Comparison of ENCODE assay signal across 39 cellular contexts in the genomic region with DNA sequence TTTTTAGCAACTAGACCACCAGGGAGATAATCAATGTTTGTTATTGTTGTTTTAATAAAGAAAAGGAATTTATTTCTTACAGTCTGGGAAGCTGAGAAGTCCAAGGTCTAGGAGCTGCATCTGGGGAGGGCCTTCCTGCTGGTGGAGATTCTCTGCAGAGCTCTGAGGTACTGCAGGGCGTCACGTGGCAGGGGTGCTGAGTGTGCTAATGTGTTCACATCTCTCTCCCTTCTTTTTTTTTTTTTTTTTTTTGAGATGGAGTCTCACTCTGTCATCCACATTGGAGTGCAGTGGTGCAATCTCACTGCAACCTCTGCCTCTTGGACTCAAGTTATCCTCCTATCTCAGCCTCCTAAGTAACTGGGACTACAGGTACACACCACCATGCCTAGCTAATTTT.
"Had no signal": no experiment of that assay in that cellular context is flagged by ENCODE, and none has a peak within 500 bp of the region (broad histone marks: within the 10 kb centered on the region; RNA-seq: fewer than 3 reads in every experiment).

No MANE protein-coding gene starts in this region.

- H3K36me3 ChIP-seq: adrenal gland, ascending aorta, brain microvascular endothelial cell, breast epithelium, cardiac muscle cell had no signal

- H3K4me3 Mint-ChIP-seq: activated naive CD4-positive, alpha-beta T cell treated with anti-CD3 and anti-CD28 coated beads for 36 hours; activated naive CD4-positive, alpha-beta T cell treated with anti-CD3 and anti-CD28 coated beads, Interleukin-2, amount 10 ng/mL, durations not matched to agents 7 days and 5 days; activated naive CD4-positive, alpha-beta T cell treated with anti-CD3 and anti-CD28 coated beads, Interleukin-2, amount 50 U/mL, for 24 hours; activated naive CD8-positive, alpha-beta T cell; activated naive CD8-positive, alpha-beta T cell treated with anti-CD3 and anti-CD28 coated beads for 36 hours; activated naive CD8-positive, alpha-beta T cell treated with anti-CD3 and anti-CD28 coated beads, Interleukin-2, amount 10 ng/mL, durations not matched to agents 7 days and 5 days; activated naive CD8-positive, alpha-beta T cell treated with anti-CD3 and anti-CD28 coated beads, Interleukin-2, amount 50 U/mL, for 24 hours; activated T-cell treated with anti-CD3 and anti-CD28 coated beads, Interleukin-2, amount 50 U/mL, for 24 hours; activated T-cell treated with anti-CD3 and anti-CD28 coated beads, Interleukin-2, amount 50 U/mL, for 4 hours; activated T-cell treated with anti-CD3 and anti-CD28 coated beads, Interleukin-2, amount 50 U/mL, for 72 hours; activated T-helper 1 cell treated with anti-CD3 and anti-CD28 coated beads, Interleukin-12 subunit alpha, Interleukin-12 subunit beta, Interleukin-2, Interleukin-4 antibody, amounts not matched to agents 30 ng/mL and 10 ng/mL and 1 ng/mL, durations not matched to agents 14 hours and 24 hours and 36 hours; activated T-helper 17 cell treated with anti-CD3 and anti-CD28 coated beads, Interleukin-2, amount 50 U/mL, for 72 hours; brain; central memory CD8-positive, alpha-beta T cell had no signal

- H3K27me3 Mint-ChIP-seq: activated naive CD4-positive, alpha-beta T cell treated with anti-CD3 and anti-CD28 coated beads, Interleukin-2, amount 10 ng/mL, durations not matched to agents 7 days and 5 days; activated naive CD4-positive, alpha-beta T cell treated with anti-CD3 and anti-CD28 coated beads, Interleukin-2, amount 50 U/mL, for 24 hours; activated naive CD8-positive, alpha-beta T cell; activated naive CD8-positive, alpha-beta T cell treated with anti-CD3 and anti-CD28 coated beads for 36 hours; activated naive CD8-positive, alpha-beta T cell treated with anti-CD3 and anti-CD28 coated beads, Interleukin-2, amount 10 ng/mL, durations not matched to agents 7 days and 5 days; activated naive CD8-positive, alpha-beta T cell treated with anti-CD3 and anti-CD28 coated beads, Interleukin-2, amount 50 U/mL, for 24 hours; activated T-cell treated with anti-CD3 and anti-CD28 coated beads, Interleukin-2, amount 50 U/mL, for 24 hours had no signal

- H3K27ac ChIP-seq: adrenal gland, ascending aorta, body of pancreas, brain microvascular endothelial cell, breast epithelium, cardiac muscle cell had no signal

- H3K36me3 Mint-ChIP-seq: activated naive CD4-positive, alpha-beta T cell treated with anti-CD3 and anti-CD28 coated beads, Interleukin-2, amount 10 ng/mL, durations not matched to agents 7 days and 5 days; activated naive CD4-positive, alpha-beta T cell treated with anti-CD3 and anti-CD28 coated beads, Interleukin-2, amount 50 U/mL, for 24 hours; activated naive CD4-positive, alpha-beta T cell treated with anti-CD3 and anti-CD28 coated beads, Interleukin-2, amount 50 U/mL, for 72 hours; activated naive CD8-positive, alpha-beta T cell; activated naive CD8-positive, alpha-beta T cell treated with anti-CD3 and anti-CD28 coated beads for 36 hours; activated naive CD8-positive, alpha-beta T cell treated with anti-CD3 and anti-CD28 coated beads, Interleukin-2, amount 10 ng/mL, durations not matched to agents 7 days and 5 days; brain had no signal

- DNase-seq: activated effector memory CD4-positive, alpha-beta T cell treated with anti-CD3 and anti-CD28 coated beads, Interleukin-2, amount 50 U/mL, for 16 hours; activated effector memory CD4-positive, alpha-beta T cell treated with Interleukin-2 at 50 U/mL for 16 hours; activated gamma-delta T cell; activated gamma-delta T cell treated with Interleukin-2 at 50 U/mL for 16 hours; activated naive CD4-positive, alpha-beta T cell; activated naive CD4-positive, alpha-beta T cell treated with anti-CD3 and anti-CD28 coated beads for 36 hours; activated naive CD4-positive, alpha-beta T cell treated with anti-CD3 and anti-CD28 coated beads, Interleukin-2, amount 10 ng/mL, durations not matched to agents 7 days and 5 days; activated naive CD4-positive, alpha-beta T cell treated with anti-CD3 and anti-CD28 coated beads, Interleukin-2, amount 50 U/mL, for 16 hours; activated naive CD4-positive, alpha-beta T cell treated with Interleukin-2 at 50 U/mL for 16 hours; activated naive CD8-positive, alpha-beta T cell treated with anti-CD3 and anti-CD28 coated beads for 36 hours; activated naive CD8-positive, alpha-beta T cell treated with anti-CD3 and anti-CD28 coated beads, Interleukin-2, amount 10 ng/mL, durations not matched to agents 7 days and 5 days; activated naive CD8-positive, alpha-beta T cell treated with anti-CD3 and anti-CD28 coated beads, Interleukin-2, amount 50 U/mL, for 24 hours; activated T-cell treated with anti-CD3 and anti-CD28 coated beads, Interleukin-2, amount 50 U/mL, for 24 hours; activated T-cell treated with anti-CD3 and anti-CD28 coated beads, Interleukin-2, amount 50 U/mL, for 4 hours; activated T-cell treated with anti-CD3 and anti-CD28 coated beads, Interleukin-2, amount 50 U/mL, for 48 hours; activated T-cell treated with anti-CD3 and anti-CD28 coated beads, Interleukin-2, amount 50 U/mL, for 72 hours; adrenal gland; amniotic stem cell; amygdala; anterior cingulate cortex; aorta; body of pancreas; brain microvascular endothelial cell; caudate nucleus; central memory CD4-positive, alpha-beta T cell; cerebellar nuclear complex had no signal

- H3K9me3 Mint-ChIP-seq: activated naive CD4-positive, alpha-beta T cell treated with anti-CD3 and anti-CD28 coated beads for 36 hours; activated naive CD4-positive, alpha-beta T cell treated with anti-CD3 and anti-CD28 coated beads, Interleukin-2, amount 10 ng/mL, durations not matched to agents 7 days and 5 days; activated naive CD4-positive, alpha-beta T cell treated with anti-CD3 and anti-CD28 coated beads, Interleukin-2, amount 50 U/mL, for 24 hours; activated naive CD4-positive, alpha-beta T cell treated with anti-CD3 and anti-CD28 coated beads, Interleukin-2, amount 50 U/mL, for 72 hours; activated naive CD8-positive, alpha-beta T cell treated with anti-CD3 and anti-CD28 coated beads for 36 hours; activated naive CD8-positive, alpha-beta T cell treated with anti-CD3 and anti-CD28 coated beads, Interleukin-2, amount 10 ng/mL, durations not matched to agents 7 days and 5 days; activated T-cell treated with anti-CD3 and anti-CD28 coated beads, Interleukin-2, amount 50 U/mL, for 24 hours; activated T-cell treated with anti-CD3 and anti-CD28 coated beads, Interleukin-2, amount 50 U/mL, for 4 hours; activated T-cell treated with anti-CD3 and anti-CD28 coated beads, Interleukin-2, amount 50 U/mL, for 72 hours; activated T-helper 1 cell treated with anti-CD3 and anti-CD28 coated beads, Interleukin-12 subunit alpha, Interleukin-12 subunit beta, Interleukin-2, Interleukin-4 antibody, amounts not matched to agents 30 ng/mL and 10 ng/mL and 1 ng/mL, durations not matched to agents 14 hours and 24 hours and 36 hours; activated T-helper 17 cell treated with anti-CD3 and anti-CD28 coated beads, Interleukin-2, amount 50 U/mL, for 72 hours; central memory CD8-positive, alpha-beta T cell had no signal

- H3K4me1 ChIP-seq: ascending aorta, body of pancreas, breast epithelium had no signal

- ATAC-seq: activated naive CD4-positive, alpha-beta T cell treated with anti-CD3 and anti-CD28 coated beads, Interleukin-2, amount 50 U/mL, for 72 hours; activated naive CD8-positive, alpha-beta T cell treated with anti-CD3 and anti-CD28 coated beads, Interleukin-2, amount 50 U/mL, for 24 hours; activated T-cell treated with anti-CD3 and anti-CD28 coated beads, Interleukin-2, amount 50 U/mL, for 4 hours; activated T-cell treated with anti-CD3 and anti-CD28 coated beads, Interleukin-2, amount 50 U/mL, for 72 hours; activated T-helper 17 cell treated with anti-CD3 and anti-CD28 coated beads, Interleukin-2, amount 50 U/mL, for 72 hours; body of pancreas had no signal

- H3K9me3 ChIP-seq: adrenal gland, ascending aorta, body of pancreas had no signal

- H3K4me1 Mint-ChIP-seq: activated naive CD4-positive, alpha-beta T cell treated with anti-CD3 and anti-CD28 coated beads, Interleukin-2, amount 10 ng/mL, durations not matched to agents 7 days and 5 days; activated naive CD4-positive, alpha-beta T cell treated with anti-CD3 and anti-CD28 coated beads, Interleukin-2, amount 50 U/mL, for 24 hours; activated naive CD8-positive, alpha-beta T cell treated with anti-CD3 and anti-CD28 coated beads for 36 hours; activated T-helper 17 cell treated with anti-CD3 and anti-CD28 coated beads, Interleukin-2, amount 50 U/mL, for 72 hours; brain; central memory CD8-positive, alpha-beta T cell had no signal

- H3K27ac Mint-ChIP-seq: activated naive CD4-positive, alpha-beta T cell treated with anti-CD3 and anti-CD28 coated beads for 36 hours; activated naive CD4-positive, alpha-beta T cell treated with anti-CD3 and anti-CD28 coated beads, Interleukin-2, amount 10 ng/mL, durations not matched to agents 7 days and 5 days; activated naive CD4-positive, alpha-beta T cell treated with anti-CD3 and anti-CD28 coated beads, Interleukin-2, amount 50 U/mL, for 24 hours; activated naive CD4-positive, alpha-beta T cell treated with anti-CD3 and anti-CD28 coated beads, Interleukin-2, amount 50 U/mL, for 72 hours; activated naive CD8-positive, alpha-beta T cell; activated naive CD8-positive, alpha-beta T cell treated with anti-CD3 and anti-CD28 coated beads for 36 hours; activated naive CD8-positive, alpha-beta T cell treated with anti-CD3 and anti-CD28 coated beads, Interleukin-2, amount 10 ng/mL, durations not matched to agents 7 days and 5 days; activated naive CD8-positive, alpha-beta T cell treated with anti-CD3 and anti-CD28 coated beads, Interleukin-2, amount 50 U/mL, for 24 hours; activated T-cell treated with anti-CD3 and anti-CD28 coated beads, Interleukin-2, amount 50 U/mL, for 24 hours; activated T-cell treated with anti-CD3 and anti-CD28 coated beads, Interleukin-2, amount 50 U/mL, for 72 hours; activated T-helper 1 cell treated with anti-CD3 and anti-CD28 coated beads, Interleukin-12 subunit alpha, Interleukin-12 subunit beta, Interleukin-2, Interleukin-4 antibody, amounts not matched to agents 30 ng/mL and 10 ng/mL and 1 ng/mL, durations not matched to agents 14 hours and 24 hours and 36 hours; activated T-helper 17 cell treated with anti-CD3 and anti-CD28 coated beads, Interleukin-2, amount 50 U/mL, for 72 hours; activated T-helper 2 cell treated with anti-CD3 and anti-CD28 coated beads, Interferon-gamma antibody, Interleukin-2, Interleukin-4, amounts not matched to agents 10 μg/mL and 5 μg/mL and 100 μg/mL, durations not matched to agents 14 hours and 24 hours and 36 hours; brain had no signal

- FAIRE-seq: astrocyte, bronchial epithelial cell had no signal

- H3K4me3 ChIP-seq: adrenal gland, ascending aorta, body of pancreas, breast epithelium, cardiac muscle cell had no signal

- H3K27me3 ChIP-seq: adrenal gland, ascending aorta, body of pancreas, brain microvascular endothelial cell, breast epithelium, cardiac muscle cell had no signal
